Comparison of ENCODE assay signal across 8 cellular contexts in the genomic region with DNA sequence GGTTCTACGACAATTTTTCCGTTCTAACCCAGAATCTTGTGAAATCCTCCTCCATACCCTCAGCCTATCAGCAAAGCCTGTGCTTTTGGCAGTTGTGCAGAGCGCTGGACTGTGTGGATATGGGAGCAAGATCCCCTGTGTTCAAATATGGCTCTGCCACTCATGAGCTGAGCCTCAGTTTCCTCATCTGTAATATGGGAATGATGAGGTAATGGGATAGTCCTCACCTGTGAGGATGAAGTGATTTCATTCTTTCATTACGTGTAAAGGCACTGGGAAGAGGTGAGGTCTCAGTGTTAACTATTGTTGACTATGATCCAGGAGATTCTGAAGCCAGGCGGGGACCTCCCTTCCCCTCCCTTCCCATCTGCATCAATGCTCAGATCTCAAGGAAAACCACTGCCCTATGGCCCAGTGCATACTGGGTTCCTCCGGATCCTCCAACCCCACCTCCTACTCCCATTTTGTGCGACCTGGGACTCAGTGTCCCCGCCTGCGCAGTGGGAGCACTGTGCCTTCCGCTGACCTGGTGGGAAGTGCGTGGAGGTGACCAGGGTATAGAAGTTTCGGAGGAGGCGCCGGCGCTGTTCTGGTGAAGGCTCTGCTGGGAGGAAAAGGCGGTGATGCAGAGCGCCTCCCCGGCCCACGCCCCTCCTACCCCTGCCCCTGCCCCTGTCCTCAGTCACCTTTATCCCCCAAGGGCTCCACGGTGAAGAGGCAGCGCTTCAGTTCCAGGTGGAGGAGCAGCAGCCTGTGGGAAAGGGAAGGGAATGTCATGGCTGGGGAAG. TPM values are rescaled to one million over a fixed set of nuclear protein-coding genes. Genes with fewer than 3 reads are reported as not detected.
DNase-seq lines count a peak whose midpoint lies in the region; ATAC-seq and TF ChIP-seq lines count a peak whose summit lies in the region.

No MANE protein-coding gene starts in this region.

- H3K4me1 Mint-ChIP-seq in activated naive CD4-positive, alpha-beta T cell treated with anti-CD3 and anti-CD28 coated beads, Interleukin-2, amount 50 U/mL, for 24 hours, result peaks cover 17% of the 10 kb centered on the region

- H3K4me2 ChIP-seq in mesenchymal stem cell (ENCODE audit: low read length, poor library complexity, severe bottlenecking), result no peak overlapping the region

- no peak overlapping the region for H2BK5ac ChIP-seq in mesenchymal stem cell (ENCODE audit: low read depth, low read length, poor library complexity, severe bottlenecking)

- H2BK12ac ChIP-seq in mesenchymal stem cell (ENCODE audit: low read length in 2 of 2), result no peak overlapping the region

- in situ Hi-C loops in astrocyte of the cerebellum (cut with HindIII; ENCODE audit: low sequenced_read_pairs), result no loop called here

- H3K4me3 ChIP-seq in astrocyte of the cerebellum (ENCODE audit: low read depth, low read length) (peak overlapping the region; percentile 52), mesenchymal stem cell (ENCODE audit: insufficient read depth in 1 of 2, low read depth in 1 of 2, low read length in 2 of 2) (peak overlapping the region in 1 of 2 experiments; percentile 90), upper lobe of left lung (peak overlapping the region in 3 of 4 donors; percentile 69 to 87 (median 74))

- H3K27me3 ChIP-seq in mesenchymal stem cell (ENCODE audit: control insufficient read depth in 1 of 2, insufficient read depth in 1 of 2, low read length in 2 of 2) (no peaks in the 10 kb centered on the region), upper lobe of left lung (no peaks in the 10 kb centered on the region)

- H4K91ac ChIP-seq in mesenchymal stem cell (ENCODE audit: low read length), result no peak overlapping the region

- H3K27ac ChIP-seq in mesenchymal stem cell (ENCODE audit: low read length, poor library complexity, severe bottlenecking), result no peak overlapping the region
- peak overlapping the region; percentile 73 to 94 (median 89) for H3K27ac ChIP-seq in upper lobe of left lung

- no peaks in the 10 kb centered on the region for H3K36me3 Mint-ChIP-seq in activated naive CD4-positive, alpha-beta T cell treated with anti-CD3 and anti-CD28 coated beads, Interleukin-2, amount 50 U/mL, for 24 hours

- peaks cover 21% of the 10 kb centered on the region for H3K4me1 ChIP-seq in mesenchymal stem cell (ENCODE audit: control insufficient read depth, insufficient read depth, low read depth, low read length)
- peaks cover 18 to 33% (median 24%) of the 10 kb centered on the region in 4 donors for H3K4me1 ChIP-seq in upper lobe of left lung

- no peak for DNase-seq in activated naive CD4-positive, alpha-beta T cell treated with anti-CD3 and anti-CD28 coated beads, Interleukin-2, amount 50 U/mL, for 16 hours
- no peak for DNase-seq in astrocyte of the cerebellum (ENCODE audit: low read depth)
- no peak for DNase-seq in mesenchymal stem cell
- DNase-seq in upper lobe of left lung, result no peak
- no peak for DNase-seq in NCI-H510A (lab: John Stamatoyannopoulos, UW)
- DNase-seq in stimulated activated CD8-positive, alpha-beta memory T cell treated with anti-CD3 and anti-CD28 coated beads, Interleukin-4, amount 100 ng/mL, for 48 hours, result no peak

- no peak overlapping the region for H2AFZ ChIP-seq in mesenchymal stem cell (ENCODE audit: low read depth, low read length)

- no peak overlapping the region for H3K4ac ChIP-seq in mesenchymal stem cell (ENCODE audit: low read depth in 1 of 2, low read length in 2 of 2)

- no peak for TF ChIP-seq EP300 in upper lobe of left lung (IDR thresholded peaks at IDR 0.05)

- H3K14ac ChIP-seq in mesenchymal stem cell (ENCODE audit: low read length in 2 of 2), result peak overlapping the region in 1 of 2 experiments; percentile 8

- H2BK120ac ChIP-seq in mesenchymal stem cell (ENCODE audit: low read depth, low read length), result no peak overlapping the region

- H3K4me3 Mint-ChIP-seq in activated naive CD4-positive, alpha-beta T cell treated with anti-CD3 and anti-CD28 coated beads, Interleukin-2, amount 50 U/mL, for 24 hours, result peak overlapping the region; percentile 55

- peaks cover 6% of the 10 kb centered on the region for H3K79me1 ChIP-seq in mesenchymal stem cell (replicated peaks; ENCODE audit: low read length, poor library complexity, severe bottlenecking)

- H3K36me3 ChIP-seq in mesenchymal stem cell (ENCODE audit: control insufficient read depth in 1 of 2, insufficient read depth in 2 of 2, low read depth in 1 of 2, low read length in 2 of 2) (peaks cover 49 to 59% of the 10 kb centered on the region in 2 experiments), upper lobe of left lung (peaks cover 5 to 46% (median 26%) of the 10 kb centered on the region in 4 donors)

- peak overlapping the region; percentile 43 for H3K9ac ChIP-seq in mesenchymal stem cell (ENCODE audit: low read length)

- H3K9me3 Mint-ChIP-seq in activated naive CD4-positive, alpha-beta T cell treated with anti-CD3 and anti-CD28 coated beads, Interleukin-2, amount 50 U/mL, for 24 hours, result no peaks in the 10 kb centered on the region

- H3K9me3 ChIP-seq in mesenchymal stem cell (ENCODE audit: control insufficient read depth, low read length) (no peaks in the 10 kb centered on the region), upper lobe of left lung (no peaks in the 10 kb centered on the region)

- H3K18ac ChIP-seq in mesenchymal stem cell (ENCODE audit: low read depth in 1 of 2, low read length in 2 of 2), result no peak overlapping the region

- no peak overlapping the region for H3K23ac ChIP-seq in mesenchymal stem cell (ENCODE audit: low read length in 2 of 2)

- H4K8ac ChIP-seq in mesenchymal stem cell (ENCODE audit: low read length), result peak overlapping the region; percentile 85

- no peak overlapping the region for H2AK5ac ChIP-seq in mesenchymal stem cell (ENCODE audit: low read length, severe bottlenecking)

- peak overlapping the region; percentile 59 for H3K27ac Mint-ChIP-seq in activated naive CD4-positive, alpha-beta T cell treated with anti-CD3 and anti-CD28 coated beads, Interleukin-2, amount 50 U/mL, for 24 hours

- WGBS in mesenchymal stem cell, result 100% methylated on average over 3 of the region's 21 CpGs
- WGBS in upper lobe of left lung, 2 donors, result 83% methylated on average over 19 to 21 of the region's 21 CpGs

- TF ChIP-seq POLR2A in upper lobe of left lung (IDR thresholded peaks at IDR 0.05), result no peak

- peak overlapping the region; percentile 17 for H2BK15ac ChIP-seq in mesenchymal stem cell (ENCODE audit: low read depth, poor library complexity, severe bottlenecking)

- H3K27me3 Mint-ChIP-seq in activated naive CD4-positive, alpha-beta T cell treated with anti-CD3 and anti-CD28 coated beads, Interleukin-2, amount 50 U/mL, for 24 hours, result no peaks in the 10 kb centered on the region

- ATAC-seq in upper lobe of left lung (ENCODE audit: low FRiP score in 2 of 2) (no peak), HG02763 (IDR thresholded peaks at IDR 0.05; ENCODE audit: unreplicated experiment) (no peak)

- no peak for TF ChIP-seq CTCF in astrocyte of the cerebellum (IDR thresholded peaks at IDR 0.05; ENCODE audit: low read depth, low read length, missing control alignments)
- peak in 1 of 6 experiments; percentile 2 for TF ChIP-seq CTCF in upper lobe of left lung (IDR thresholded peaks at IDR 0.05)

RNA-seq across cellular contexts. Expression of a gene that starts 5.0 kb away (rescaled TPM):
- polyA plus RNA-seq in mesenchymal stem cell (2013, experiment 1 of 2), result 5.5 TPM
- polyA plus RNA-seq in mesenchymal stem cell (2013, experiment 2 of 2), result 5.0 TPM
- total RNA-seq in upper lobe of left lung, result 10 to 100 TPM; 17.3 to 43.0 (median 22.3) TPM

RNA-seq across cellular contexts. Expression of a gene that starts 10.0 kb away (rescaled TPM):
- 33.3 TPM for polyA plus RNA-seq in mesenchymal stem cell (2013, experiment 1 of 2)
- 33.3 TPM for polyA plus RNA-seq in mesenchymal stem cell (2013, experiment 2 of 2)
- 100 to 1,000 TPM in 1 of 6 donors, 10 to 100 TPM in 5; 41.7 to 110 (median 61.2) TPM for total RNA-seq in upper lobe of left lung

RNA-seq across cellular contexts. Expression of a gene that starts 41.3 kb away (rescaled TPM):
- polyA plus RNA-seq in mesenchymal stem cell (2013, experiment 1 of 2), result 89.2 TPM
- polyA plus RNA-seq in mesenchymal stem cell (2013, experiment 2 of 2), result 87.9 TPM
- total RNA-seq in upper lobe of left lung, result 100 to 1,000 TPM in 1 of 6 donors, 10 to 100 TPM in 5; 46.0 to 113 (median 77.6) TPM

RNA-seq across cellular contexts. Expression of a gene that starts 42.9 kb away (rescaled TPM):
- 141 TPM for polyA plus RNA-seq in mesenchymal stem cell (2013, experiment 1 of 2)
- 146 TPM for polyA plus RNA-seq in mesenchymal stem cell (2013, experiment 2 of 2)
- total RNA-seq in upper lobe of left lung, result 100 to 1,000 TPM in 3 of 6 donors, 10 to 100 TPM in 3; 60.2 to 136 (median 106) TPM

RNA-seq across cellular contexts. Expression of a gene that starts 45.0 kb away (rescaled TPM):
- polyA plus RNA-seq in mesenchymal stem cell (2013, experiment 1 of 2), result not detected
- not detected for polyA plus RNA-seq in mesenchymal stem cell (2013, experiment 2 of 2)
- under 1 TPM in 3 of 6 donors, not detected in 3; 0.15 to 0.91 (median 0.37) TPM for total RNA-seq in upper lobe of left lung
